Comparison of ENCODE assay signal across 20 cellular contexts in the genomic region with DNA sequence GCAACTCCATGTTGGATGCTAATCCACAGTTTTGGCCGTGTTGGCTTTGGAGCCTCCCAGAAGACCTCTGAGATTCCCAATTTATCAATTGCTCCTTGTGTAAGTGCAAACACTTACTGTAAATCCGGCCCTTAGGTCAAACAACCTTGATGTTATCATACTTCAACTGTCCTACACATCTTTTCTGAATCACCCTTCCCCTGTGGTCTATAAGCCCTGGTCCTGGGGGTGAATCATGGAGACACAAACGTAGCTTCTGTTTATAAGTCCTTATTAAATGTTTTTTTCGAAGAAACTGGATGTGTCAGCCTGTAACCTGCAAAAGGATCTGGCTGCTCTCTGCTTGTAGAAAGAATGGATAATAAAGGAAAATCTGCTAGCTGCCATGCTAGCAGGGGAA. TPM values are rescaled to one million over a fixed set of nuclear protein-coding genes. Genes with fewer than 3 reads are reported as not detected.
DNase-seq lines count a peak whose midpoint lies in the region; ATAC-seq and TF ChIP-seq lines count a peak whose summit lies in the region.
"Had no signal": no experiment of that assay in that cellular context is flagged by ENCODE, and none has a peak within 500 bp of the region (broad histone marks: within the 10 kb centered on the region; RNA-seq: fewer than 3 reads in every experiment).

No MANE protein-coding gene starts in this region.

- H3K9me3 Mint-ChIP-seq in CD4-positive, alpha-beta memory T cell = peaks cover 0 to 3% (median 0%) of the 10 kb centered on the region in 8 donors
- H3K9me3 Mint-ChIP-seq in activated naive CD8-positive, alpha-beta T cell treated with anti-CD3 and anti-CD28 coated beads for 36 hours = no peaks in the 10 kb centered on the region
- peaks cover 0 to 3% (median 0%) of the 10 kb centered on the region in 11 donors for H3K9me3 Mint-ChIP-seq in naive thymus-derived CD4-positive, alpha-beta T cell

- peak overlapping the region; percentile 91 to 99 (median 94) for H3K4me3 Mint-ChIP-seq in CD4-positive, alpha-beta memory T cell
- H3K4me3 Mint-ChIP-seq in activated naive CD8-positive, alpha-beta T cell treated with anti-CD3 and anti-CD28 coated beads for 36 hours = peak overlapping the region; percentile 81
- H3K4me3 Mint-ChIP-seq in naive thymus-derived CD4-positive, alpha-beta T cell = peak overlapping the region; percentile 30 to 97 (median 89)

- TF ChIP-seq EP300 in SK-N-SH (IDR thresholded peaks at IDR 0.05; ENCODE audit: borderline replicate concordance in 1 of 2, low read depth in 1 of 2, low read length in 1 of 2) = no peak

- H3K4me2 ChIP-seq in SK-N-SH = no peak overlapping the region

- POLR2A ChIA-PET in CD4-positive, alpha-beta memory T cell (lab: Charles Lee; ENCODE audit: partially characterized antibody) = interaction anchor here (1.5 to 51.5 kb wide), 4 partner anchors 9 to 61 kb away, joined by 8 to 2125 read pairs (median 1762); a partner anchor contains a TSS
- POLR2A ChIA-PET in naive thymus-derived CD4-positive, alpha-beta T cell (lab: Charles Lee) = interaction anchor here (1.9 to 16.0 kb wide), 5 partner anchors 14 to 68 kb away, joined by 4 to 302 read pairs (median 75); no protein-coding TSS in a partner anchor
- POLR2A ChIA-PET in SK-N-SH (lab: Yijun Ruan, JAX) = no interaction called here

- no peaks in the 10 kb centered on the region for H3K79me2 ChIP-seq in SK-N-SH (ENCODE audit: insufficient read depth)

- H3K36me3 Mint-ChIP-seq in CD4-positive, alpha-beta memory T cell = peaks cover 35 to 37% of the 10 kb centered on the region in 2 donors
- H3K36me3 Mint-ChIP-seq in activated naive CD8-positive, alpha-beta T cell treated with anti-CD3 and anti-CD28 coated beads for 36 hours = peaks cover 56% of the 10 kb centered on the region
- peaks cover 11 to 64% (median 16%) of the 10 kb centered on the region in 5 donors for H3K36me3 Mint-ChIP-seq in naive thymus-derived CD4-positive, alpha-beta T cell

- no peaks in the 10 kb centered on the region for H3K27me3 ChIP-seq in CD4-positive, alpha-beta memory T cell (ENCODE audit: insufficient read depth, low read length)
- H3K27me3 ChIP-seq in naive thymus-derived CD4-positive, alpha-beta T cell (ENCODE audit: control insufficient read depth in 2 of 2, insufficient read depth in 2 of 2, low read length in 2 of 2) = no peaks in the 10 kb centered on the region
- peaks cover 11% of the 10 kb centered on the region; the same call in 1 of the 2 replicates for H3K27me3 ChIP-seq in SK-N-SH (ENCODE audit: insufficient read depth)
- H3K27me3 ChIP-seq: vagina had no signal

- CTCF ChIA-PET in CD4-positive, alpha-beta memory T cell (lab: Charles Lee; ENCODE audit: partially characterized antibody) = interaction anchor here (0.7 to 24.4 kb wide), 4 partner anchors 15 to 69 kb away, joined by 3 to 402 read pairs (median 108); no protein-coding TSS in a partner anchor
- CTCF ChIA-PET in naive thymus-derived CD4-positive, alpha-beta T cell (lab: Charles Lee) = interaction anchor here (0.5 to 6.1 kb wide), 4 partner anchors 21 to 66 kb away, joined by 3 to 42 read pairs (median 4); no protein-coding TSS in a partner anchor
- CTCF ChIA-PET in SK-N-SH (lab: Yijun Ruan, JAX) = interaction anchor here (1.5 kb wide), 1 partner anchor 166 kb away, joined by 4 read pairs; no protein-coding TSS in a partner anchor

- H3K27me3 Mint-ChIP-seq in CD4-positive, alpha-beta memory T cell = no peaks in the 10 kb centered on the region
- no peaks in the 10 kb centered on the region for H3K27me3 Mint-ChIP-seq in activated naive CD8-positive, alpha-beta T cell treated with anti-CD3 and anti-CD28 coated beads for 36 hours
- no peaks in the 10 kb centered on the region for H3K27me3 Mint-ChIP-seq in naive thymus-derived CD4-positive, alpha-beta T cell

- H3K4me1 ChIP-seq in CD4-positive, alpha-beta memory T cell (ENCODE audit: insufficient read depth, low read length) = peaks cover 56% of the 10 kb centered on the region
- peaks cover 32 to 47% of the 10 kb centered on the region in 2 donors for H3K4me1 ChIP-seq in naive thymus-derived CD4-positive, alpha-beta T cell (ENCODE audit: control insufficient read depth in 2 of 2, insufficient read depth in 2 of 2, low read length in 2 of 2)
- H3K4me1 ChIP-seq in mucosa of descending colon (ENCODE audit: low read depth) = no peaks in the 10 kb centered on the region
- H3K4me1 ChIP-seq in SK-N-SH (ENCODE audit: control insufficient read depth in 1 of 2, insufficient read depth in 2 of 2, low read depth in 1 of 2, low read length in 1 of 2) = peaks cover 0 to 7% of the 10 kb centered on the region in 2 experiments; a peak in 1 of 4 replicates

- H3K9ac ChIP-seq in SK-N-SH = no peak overlapping the region

- no peaks in the 10 kb centered on the region for H3K9me2 ChIP-seq in SK-N-SH

- H3K27ac ChIP-seq in CD4-positive, alpha-beta memory T cell (ENCODE audit: low read depth, low read length) = no peak overlapping the region
- H3K27ac ChIP-seq in naive thymus-derived CD4-positive, alpha-beta T cell (ENCODE audit: low read depth, low read length) = no peak overlapping the region
- no peak overlapping the region for H3K27ac ChIP-seq in SK-N-SH (ENCODE audit: low read depth in 2 of 2, low read length in 1 of 2)
- H3K27ac ChIP-seq: vagina had no signal

- WGBS in SK-N-SH (ENCODE audit: low lambda C conversion rate) = 37% methylated on average over 4 of the region's 4 CpGs

- peaks cover 21% of the 10 kb centered on the region for H3K36me3 ChIP-seq in CD4-positive, alpha-beta memory T cell (ENCODE audit: insufficient read depth, low read length)
- H3K36me3 ChIP-seq in naive thymus-derived CD4-positive, alpha-beta T cell (ENCODE audit: control insufficient read depth in 2 of 3, insufficient read depth in 3 of 3, low read length in 3 of 3) = peaks cover 6 to 16% (median 14%) of the 10 kb centered on the region in 3 experiments
- H3K36me3 ChIP-seq in mucosa of descending colon (ENCODE audit: low read depth) (no peaks in the 10 kb centered on the region), SK-N-SH (replicated peaks in 1 of 2; ENCODE audit: control insufficient read depth in 1 of 2, insufficient read depth in 2 of 2, low read length in 1 of 2) (no peaks in the 10 kb centered on the region)
- H3K36me3 ChIP-seq: vagina had no signal

- H3K27ac Mint-ChIP-seq in CD4-positive, alpha-beta memory T cell = peak overlapping the region; percentile 81 to 98 (median 94)
- peak overlapping the region; percentile 96 for H3K27ac Mint-ChIP-seq in activated naive CD8-positive, alpha-beta T cell treated with anti-CD3 and anti-CD28 coated beads for 36 hours
- H3K27ac Mint-ChIP-seq in naive thymus-derived CD4-positive, alpha-beta T cell = peak overlapping the region; percentile 21 to 93 (median 87)

- TF ChIP-seq RAD21 in SK-N-SH (IDR thresholded peaks at IDR 0.05; ENCODE audit: low read length) = no peak

- no peaks in the 10 kb centered on the region for H4K20me1 ChIP-seq in SK-N-SH (ENCODE audit: insufficient read depth)

- H3K4me1 Mint-ChIP-seq in CD4-positive, alpha-beta memory T cell = peaks cover 43 to 83% (median 59%) of the 10 kb centered on the region in 4 donors
- peaks cover 72% of the 10 kb centered on the region for H3K4me1 Mint-ChIP-seq in activated naive CD8-positive, alpha-beta T cell treated with anti-CD3 and anti-CD28 coated beads for 36 hours
- peaks cover 47 to 75% (median 62%) of the 10 kb centered on the region in 7 donors for H3K4me1 Mint-ChIP-seq in naive thymus-derived CD4-positive, alpha-beta T cell

- TF ChIP-seq CTCF in mucosa of descending colon (IDR thresholded peaks at IDR 0.05) (no peak), SK-N-SH (IDR thresholded peaks at IDR 0.05) (no peak)

- H3K4me3 ChIP-seq in CD4-positive, alpha-beta memory T cell (ENCODE audit: low read length in 2 of 2) = no peak overlapping the region
- peak overlapping the region; percentile 13 for H3K4me3 ChIP-seq in naive thymus-derived CD4-positive, alpha-beta T cell (ENCODE audit: low read length)
- H3K4me3 ChIP-seq in mucosa of descending colon = no peak overlapping the region
- no peak overlapping the region for H3K4me3 ChIP-seq in SK-N-SH (ENCODE audit: low read depth in 2 of 2, low read length in 1 of 2)
- H3K4me3 ChIP-seq: lung, vagina had no signal

- intact Hi-C loops in CD4-positive, alpha-beta memory T cell (cut with micrococcal nuclease) = no loop called here
- intact Hi-C loops in naive thymus-derived CD4-positive, alpha-beta T cell (cut with micrococcal nuclease) = no loop called here
- intact Hi-C loops in mucosa of descending colon (cut with DNase I, micrococcal nuclease) = no loop called here

- no peak for ATAC-seq in naive thymus-derived CD4-positive, alpha-beta T cell
- no peak for ATAC-seq in mucosa of descending colon

- H2AFZ ChIP-seq in SK-N-SH (ENCODE audit: low read depth) = no peak overlapping the region

- no peaks in the 10 kb centered on the region for H3F3A ChIP-seq in SK-N-SH (replicated peaks; ENCODE audit: insufficient read depth)

- H3K9me3 ChIP-seq in CD4-positive, alpha-beta memory T cell (ENCODE audit: control insufficient read depth in 1 of 2, low read length in 2 of 2) = no peaks in the 10 kb centered on the region
- H3K9me3 ChIP-seq in naive thymus-derived CD4-positive, alpha-beta T cell (ENCODE audit: control insufficient read depth in 2 of 3, low read length in 3 of 3) = no peaks in the 10 kb centered on the region
- H3K9me3 ChIP-seq in mucosa of descending colon (no peaks in the 10 kb centered on the region), SK-N-SH (no peaks in the 10 kb centered on the region)
- H3K9me3 ChIP-seq: vagina had no signal

- peak in 1 of 5 donors; percentile 38 for DNase-seq in CD4-positive, alpha-beta memory T cell
- DNase-seq in M059J (ENCODE audit: low read depth) = peak; percentile 38
- DNase-seq in activated naive CD8-positive, alpha-beta T cell treated with anti-CD3 and anti-CD28 coated beads for 36 hours = no peak
- DNase-seq in naive thymus-derived CD4-positive, alpha-beta T cell = no peak
- no peak for DNase-seq in mucosa of descending colon
- DNase-seq in GM03348 (ENCODE audit: low spot score) = no peak
- DNase-seq in NCI-H1417 treated with DMSO at 0.1 percent for 48 hours (lab: John Stamatoyannopoulos, UW) = no peak
- no peak for DNase-seq in SK-N-SH
- DNase-seq: activated CD4-positive, alpha-beta T cell treated with anti-CD3 and anti-CD28 coated beads, Interleukin-2, amount 50 U/mL, for 48 hours; AML-193; central memory CD4-positive, alpha-beta T cell; DMS53; foreskin melanocyte; NCI-H2081 treated with DMSO at 0.1 percent for 48 hours; NCI-H774; stimulated activated naive CD4-positive, alpha-beta T cell; T1000 had no signal

RNA-seq across cellular contexts. Expression of a gene that starts 1.7 kb away (rescaled TPM):
- 100 to 1,000 TPM; 398 to 406 TPM for total RNA-seq in CD4-positive, alpha-beta memory T cell
- 100 to 1,000 TPM; 362 to 468 TPM for polyA plus RNA-seq in CD4-positive, alpha-beta memory T cell
- 0.07 TPM in 1 of 2 replicates, not detected in the other for total RNA-seq in M059J (2014; rRNA removed; shearing (Covaris generic))
- total RNA-seq in activated naive CD8-positive, alpha-beta T cell treated with anti-CD3 and anti-CD28 coated beads for 36 hours = 10 to 100 TPM; 39.6 to 41.2 TPM
- 100 to 1,000 TPM; 154 to 300 (median 184) TPM for total RNA-seq in naive thymus-derived CD4-positive, alpha-beta T cell
- 100 to 1,000 TPM in 1 of 2 donors, 10 to 100 TPM in 1; 85.2 to 163 TPM for polyA plus RNA-seq in naive thymus-derived CD4-positive, alpha-beta T cell
- 10 to 100 TPM in 2 of 3 donors, 1 to 10 TPM in 1; 9.3 to 25.9 (median 12.5) TPM for total RNA-seq in mucosa of descending colon
- polyA plus RNA-seq in SK-N-SH (2012; rRNA removed) = 0.05 TPM in 1 of 2 replicates, not detected in the other
- polyA plus RNA-seq in SK-N-SH (2012; cell fraction: cytosol; rRNA removed) = not detected in 2 replicates
- polyA plus RNA-seq in SK-N-SH (2012; cell fraction: nucleus; rRNA removed) = not detected in 2 replicates

RNA-seq across cellular contexts. Expression of a gene that starts 55.3 kb away (rescaled TPM):
- total RNA-seq in CD4-positive, alpha-beta memory T cell = 1 to 10 TPM; 3.7 to 4.0 TPM
- polyA plus RNA-seq in CD4-positive, alpha-beta memory T cell = under 1 TPM; 0.45 to 0.94 TPM
- total RNA-seq in M059J (2014; rRNA removed; shearing (Covaris generic)) = not detected in 2 replicates
- total RNA-seq in activated naive CD8-positive, alpha-beta T cell treated with anti-CD3 and anti-CD28 coated beads for 36 hours = 1 to 10 TPM; 1.9 to 3.4 TPM
- total RNA-seq in naive thymus-derived CD4-positive, alpha-beta T cell = 1 to 10 TPM; 2.4 to 4.1 (median 3.1) TPM
- under 1 TPM; 0.47 to 0.66 TPM for polyA plus RNA-seq in naive thymus-derived CD4-positive, alpha-beta T cell
- total RNA-seq in mucosa of descending colon = 1 to 10 TPM in 1 of 3 donors, under 1 TPM in 2; 0.32 to 1.9 (median 0.72) TPM
- polyA plus RNA-seq in SK-N-SH (2012; rRNA removed) = not detected in 2 replicates
- not detected in 2 replicates for polyA plus RNA-seq in SK-N-SH (2012; cell fraction: cytosol; rRNA removed)
- polyA plus RNA-seq in SK-N-SH (2012; cell fraction: nucleus; rRNA removed) = 0.01 TPM in 1 of 2 replicates, not detected in the other
- total RNA-seq: skeletal muscle tissue had no signal
